Comparison of ENCODE assay signal across 1 cellular context in genomic region chr14:77921820-77922219, GRCh38.
TF ChIP-seq lines count a peak whose summit lies in the region.

No MANE protein-coding gene starts in this region.

TF ChIP-seq in SK-N-SH treated with all-trans-retinoic acid at 6 μM for 48 hours, 23 proteins besides CTCF, POLR2A, EP300 and RAD21 (continued from another document):
- no peak for TF ChIP-seq ZNF70 (CRISPR knock-in tag; IDR thresholded peaks at IDR 0.05)
- TF ChIP-seq OSR1 (CRISPR knock-in tag; IDR thresholded peaks at IDR 0.05) = no peak
- no peak for TF ChIP-seq ARNTL (CRISPR knock-in tag; IDR thresholded peaks at IDR 0.05; ENCODE audit: borderline replicate concordance, low read depth)
- TF ChIP-seq CREB5 (CRISPR knock-in tag; IDR thresholded peaks at IDR 0.05; ENCODE audit: low read depth) = no peak
- TF ChIP-seq ZNF8 (CRISPR knock-in tag; IDR thresholded peaks at IDR 0.05) = no peak
- TF ChIP-seq ZFP30 (CRISPR knock-in tag; IDR thresholded peaks at IDR 0.05) = no peak
- TF ChIP-seq TOX (CRISPR knock-in tag; IDR thresholded peaks at IDR 0.05; ENCODE audit: borderline replicate concordance) = no peak
- no peak for TF ChIP-seq RARB (CRISPR knock-in tag; IDR thresholded peaks at IDR 0.05)
- no peak for TF ChIP-seq TSHZ2 (CRISPR knock-in tag; IDR thresholded peaks at IDR 0.05)
- no peak for TF ChIP-seq CSRNP3 (CRISPR knock-in tag; IDR thresholded peaks at IDR 0.05)
- TF ChIP-seq ZFP3 (CRISPR knock-in tag; IDR thresholded peaks at IDR 0.05) = no peak
- no peak for TF ChIP-seq POU6F1 (CRISPR knock-in tag; IDR thresholded peaks at IDR 0.05; ENCODE audit: borderline replicate concordance, low read depth)
